In genomic region chr3:9781551-9781950, GRCh38 we compare ENCODE assay signal across 14 cellular contexts. TPM values are rescaled to one million over a fixed set of nuclear protein-coding genes. Genes with fewer than 3 reads are reported as not detected.
DNase-seq lines count a peak whose midpoint lies in the region; ATAC-seq and TF ChIP-seq lines count a peak whose summit lies in the region.
"Had no signal": no experiment of that assay in that cellular context is flagged by ENCODE, and none has a peak within 500 bp of the region (broad histone marks: within the 10 kb centered on the region; RNA-seq: fewer than 3 reads in every experiment).

No MANE protein-coding gene starts in this region.

- no peak for TF ChIP-seq POLR2A in NB4 (IDR thresholded peaks at IDR 0.05; ENCODE audit: extremely low read depth, insufficient read length)

- ATAC-seq in activated naive CD4-positive, alpha-beta T cell treated with anti-CD3 and anti-CD28 coated beads, Interleukin-2, amount 50 U/mL, for 72 hours = no peak
- no peak for ATAC-seq in stimulated activated effector memory CD8-positive, alpha-beta T cell treated with anti-CD3 and anti-CD28 coated beads, Interleukin-12 subunit alpha, Interleukin-12 subunit beta, amount 100 ng/mL, for 72 hours
- no peak for ATAC-seq in GM18907 (IDR thresholded peaks at IDR 0.05; ENCODE audit: unreplicated experiment)
- ATAC-seq: left colon had no signal

- no peaks in the 10 kb centered on the region for H3K27me3 Mint-ChIP-seq in activated naive CD4-positive, alpha-beta T cell treated with anti-CD3 and anti-CD28 coated beads, Interleukin-2, amount 10 ng/mL, durations not matched to agents 7 days and 5 days
- no peaks in the 10 kb centered on the region for H3K27me3 Mint-ChIP-seq in endodermal cell (ENCODE audit: insufficient read depth)

- peak overlapping the region; percentile 57 for H3K27ac ChIP-seq in angular gyrus (ENCODE audit: low read depth, low read length)
- H3K27ac ChIP-seq in endodermal cell (ENCODE audit: low read depth, low read length) = no peak overlapping the region
- H3K27ac ChIP-seq: SK-N-MC had no signal

- peaks cover 54% of the 10 kb centered on the region for H3K36me3 Mint-ChIP-seq in activated naive CD4-positive, alpha-beta T cell treated with anti-CD3 and anti-CD28 coated beads, Interleukin-2, amount 10 ng/mL, durations not matched to agents 7 days and 5 days
- peaks cover 30 to 41% of the 10 kb centered on the region in 2 donors for H3K36me3 Mint-ChIP-seq in activated naive CD4-positive, alpha-beta T cell treated with anti-CD3 and anti-CD28 coated beads, Interleukin-2, amount 50 U/mL, for 72 hours
- peaks cover 87% of the 10 kb centered on the region for H3K36me3 Mint-ChIP-seq in stimulated activated effector memory CD8-positive, alpha-beta T cell treated with anti-CD3 and anti-CD28 coated beads, Interleukin-12 subunit alpha, Interleukin-12 subunit beta, amount 100 ng/mL, for 72 hours
- H3K36me3 Mint-ChIP-seq in endodermal cell (ENCODE audit: low read depth) = peaks cover 55% of the 10 kb centered on the region

- no peaks in the 10 kb centered on the region for H3K9me3 ChIP-seq in endodermal cell (ENCODE audit: control insufficient read depth, low read length)

- peak overlapping the region; percentile 60 for H3K27ac Mint-ChIP-seq in activated naive CD4-positive, alpha-beta T cell treated with anti-CD3 and anti-CD28 coated beads, Interleukin-2, amount 10 ng/mL, durations not matched to agents 7 days and 5 days
- H3K27ac Mint-ChIP-seq in activated naive CD4-positive, alpha-beta T cell treated with anti-CD3 and anti-CD28 coated beads, Interleukin-2, amount 50 U/mL, for 72 hours = no peak overlapping the region
- peak overlapping the region; percentile 99 for H3K27ac Mint-ChIP-seq in stimulated activated effector memory CD8-positive, alpha-beta T cell treated with anti-CD3 and anti-CD28 coated beads, Interleukin-12 subunit alpha, Interleukin-12 subunit beta, amount 100 ng/mL, for 72 hours
- no peak overlapping the region for H3K27ac Mint-ChIP-seq in endodermal cell

- peaks cover 52% of the 10 kb centered on the region for H3K4me1 Mint-ChIP-seq in activated naive CD4-positive, alpha-beta T cell treated with anti-CD3 and anti-CD28 coated beads, Interleukin-2, amount 10 ng/mL, durations not matched to agents 7 days and 5 days
- peaks cover 67% of the 10 kb centered on the region for H3K4me1 Mint-ChIP-seq in stimulated activated effector memory CD8-positive, alpha-beta T cell treated with anti-CD3 and anti-CD28 coated beads, Interleukin-12 subunit alpha, Interleukin-12 subunit beta, amount 100 ng/mL, for 72 hours
- H3K4me1 Mint-ChIP-seq in endodermal cell = no peaks in the 10 kb centered on the region

- TF ChIP-seq CTCF in NB4 (IDR thresholded peaks at IDR 0.05; ENCODE audit: low read depth, low read length) (no peak), endodermal cell (conservative IDR thresholded peaks at IDR 0.05) (no peak)

- H3K4me1 ChIP-seq in endodermal cell (ENCODE audit: control insufficient read depth, insufficient read depth, low read length) = no peaks in the 10 kb centered on the region

- peaks cover 39% of the 10 kb centered on the region for H3K36me3 ChIP-seq in endodermal cell (ENCODE audit: control insufficient read depth, insufficient read depth, low read length)

- 97% methylated on average over 1 of the region's 1 CpG; no CpG with 5 or more reads in 1 of the 2 experiments for WGBS in endodermal cell (ENCODE audit: insufficient coverage in 1 of 2, insufficient read length in 1 of 2), 2 experiments

- no peak overlapping the region for H3K4me3 Mint-ChIP-seq in activated naive CD4-positive, alpha-beta T cell treated with anti-CD3 and anti-CD28 coated beads, Interleukin-2, amount 10 ng/mL, durations not matched to agents 7 days and 5 days
- no peak overlapping the region for H3K4me3 Mint-ChIP-seq in stimulated activated effector memory CD8-positive, alpha-beta T cell treated with anti-CD3 and anti-CD28 coated beads, Interleukin-12 subunit alpha, Interleukin-12 subunit beta, amount 100 ng/mL, for 72 hours
- H3K4me3 Mint-ChIP-seq in endodermal cell = no peak overlapping the region

- no peak for DNase-seq in activated naive CD4-positive, alpha-beta T cell treated with anti-CD3 and anti-CD28 coated beads, Interleukin-2, amount 10 ng/mL, durations not matched to agents 7 days and 5 days
- DNase-seq in activated naive CD4-positive, alpha-beta T cell treated with anti-CD3 and anti-CD28 coated beads, Interleukin-2, amount 50 U/mL, for 72 hours (ENCODE audit: low spot score in 2 of 2) = no peak
- DNase-seq in NB4 (ENCODE audit: low read depth) (peak; percentile 44), endodermal cell (no peak)
- DNase-seq in stimulated activated effector memory CD8-positive, alpha-beta T cell treated with anti-CD3 and anti-CD28 coated beads, Interleukin-12 subunit alpha, Interleukin-12 subunit beta, amount 100 ng/mL, for 72 hours (ENCODE audit: low spot score in 2 of 2) = no peak
- no peak for DNase-seq in activated naive CD4-positive, alpha-beta T cell treated with anti-CD3 and anti-CD28 coated beads, Interleukin-2, amount 50 U/mL, for 16 hours
- DNase-seq: cerebellar nuclear complex, DMS 273 treated with DMSO at 0.1 percent for 48 hours, foreskin fibroblast, left colon, NCI-H1694 had no signal

- no peaks in the 10 kb centered on the region for H3K9me3 Mint-ChIP-seq in activated naive CD4-positive, alpha-beta T cell treated with anti-CD3 and anti-CD28 coated beads, Interleukin-2, amount 10 ng/mL, durations not matched to agents 7 days and 5 days
- H3K9me3 Mint-ChIP-seq in activated naive CD4-positive, alpha-beta T cell treated with anti-CD3 and anti-CD28 coated beads, Interleukin-2, amount 50 U/mL, for 72 hours = peaks cover 0 to 3% of the 10 kb centered on the region in 2 donors
- H3K9me3 Mint-ChIP-seq in stimulated activated effector memory CD8-positive, alpha-beta T cell treated with anti-CD3 and anti-CD28 coated beads, Interleukin-12 subunit alpha, Interleukin-12 subunit beta, amount 100 ng/mL, for 72 hours = no peaks in the 10 kb centered on the region
- H3K9me3 Mint-ChIP-seq in endodermal cell = no peaks in the 10 kb centered on the region

- H3K4me3 ChIP-seq in NB4 (ENCODE audit: low read depth, low read length) (no peak overlapping the region), endodermal cell (ENCODE audit: low read length) (no peak overlapping the region)
- H3K4me3 ChIP-seq: SK-N-MC had no signal

- no peaks in the 10 kb centered on the region for H3K27me3 ChIP-seq in endodermal cell (ENCODE audit: control insufficient read depth, insufficient read depth, low read length, poor library complexity, severe bottlenecking)

- CTCF ChIA-PET in activated naive CD4-positive, alpha-beta T cell treated with anti-CD3 and anti-CD28 coated beads, Interleukin-2, amount 10 ng/mL, durations not matched to agents 7 days and 5 days (lab: Charles Lee) = interaction anchor here (0.7 to 1.3 kb wide), 6 partner anchors 15 to 300 kb away, joined by 3 to 4 read pairs (median 3); no protein-coding TSS in a partner anchor

- H3K9ac ChIP-seq in endodermal cell (ENCODE audit: extremely low read depth, low read length, poor library complexity, severe bottlenecking) = no peak overlapping the region

RNA-seq across cellular contexts. Expression of gene TADA3, which starts 10.7 kb away (rescaled TPM):
- total RNA-seq in activated naive CD4-positive, alpha-beta T cell treated with anti-CD3 and anti-CD28 coated beads, Interleukin-2, amount 50 U/mL, for 72 hours = 10 to 100 TPM; 47.5 to 92.3 TPM
- total RNA-seq in endodermal cell = 10 to 100 TPM; 52.4 to 62.0 TPM
- 84.8 TPM for polyA plus RNA-seq in endodermal cell (2013, experiment 1 of 2)
- 74.3 TPM for polyA plus RNA-seq in endodermal cell (2013, experiment 2 of 2)

RNA-seq across cellular contexts. Expression of gene ARPC4, which starts 11.3 kb away (rescaled TPM):
- total RNA-seq in activated naive CD4-positive, alpha-beta T cell treated with anti-CD3 and anti-CD28 coated beads, Interleukin-2, amount 50 U/mL, for 72 hours = 100 to 1,000 TPM; 125 to 265 TPM
- 100 to 1,000 TPM; 150 to 153 TPM for total RNA-seq in endodermal cell
- polyA plus RNA-seq in endodermal cell (2013, experiment 1 of 2) = 114 TPM
- polyA plus RNA-seq in endodermal cell (2013, experiment 2 of 2) = 116 TPM

RNA-seq across cellular contexts. Expression of gene CAMK1, which starts 11.8 kb away (rescaled TPM):
- total RNA-seq in activated naive CD4-positive, alpha-beta T cell treated with anti-CD3 and anti-CD28 coated beads, Interleukin-2, amount 50 U/mL, for 72 hours = 10 to 100 TPM; 23.8 to 45.1 TPM
- 10 to 100 TPM; 10.1 to 13.3 TPM for total RNA-seq in endodermal cell
- 13.6 TPM for polyA plus RNA-seq in endodermal cell (2013, experiment 1 of 2)
- 14.6 TPM for polyA plus RNA-seq in endodermal cell (2013, experiment 2 of 2)

RNA-seq across cellular contexts. Expression of gene TTLL3, which starts 28.5 kb away (rescaled TPM):
- total RNA-seq in activated naive CD4-positive, alpha-beta T cell treated with anti-CD3 and anti-CD28 coated beads, Interleukin-2, amount 50 U/mL, for 72 hours = 100 to 1,000 TPM in 1 of 2 donors, 10 to 100 TPM in 1; 78.1 to 121 TPM
- total RNA-seq in endodermal cell = 10 to 100 TPM; 21.6 to 35.0 TPM
- 32.0 TPM for polyA plus RNA-seq in endodermal cell (2013, experiment 1 of 2)
- 27.1 TPM for polyA plus RNA-seq in endodermal cell (2013, experiment 2 of 2)

RNA-seq across cellular contexts. Expression of gene OGG1, which starts 31.8 kb away (rescaled TPM):
- total RNA-seq in activated naive CD4-positive, alpha-beta T cell treated with anti-CD3 and anti-CD28 coated beads, Interleukin-2, amount 50 U/mL, for 72 hours = 10 to 100 TPM; 34.8 to 58.0 TPM
- total RNA-seq in endodermal cell = 10 to 100 TPM; 28.6 to 34.0 TPM
- 26.9 TPM for polyA plus RNA-seq in endodermal cell (2013, experiment 1 of 2)
- 28.9 TPM for polyA plus RNA-seq in endodermal cell (2013, experiment 2 of 2)

Comparison
In these comparisons a context has a peak if more than half of its experiments do, and no peak if none do; other contexts are left out.
1. H3K27ac Mint-ChIP-seq: peak in activated naive CD4-positive, alpha-beta T cell treated with anti-CD3 and anti-CD28 coated beads, Interleukin-2, amount 10 ng/mL, durations not matched to agents 7 days and 5 days (single experiment) and stimulated activated effector memory CD8-positive, alpha-beta T cell treated with anti-CD3 and anti-CD28 coated beads, Interleukin-12 subunit alpha, Interleukin-12 subunit beta, amount 100 ng/mL, for 72 hours (single experiment); none in activated naive CD4-positive, alpha-beta T cell treated with anti-CD3 and anti-CD28 coated beads, Interleukin-2, amount 50 U/mL, for 72 hours (0 of 2) and endodermal cell (single experiment).